8 cellular contexts compared by ENCODE assay signal in the genomic region with DNA sequence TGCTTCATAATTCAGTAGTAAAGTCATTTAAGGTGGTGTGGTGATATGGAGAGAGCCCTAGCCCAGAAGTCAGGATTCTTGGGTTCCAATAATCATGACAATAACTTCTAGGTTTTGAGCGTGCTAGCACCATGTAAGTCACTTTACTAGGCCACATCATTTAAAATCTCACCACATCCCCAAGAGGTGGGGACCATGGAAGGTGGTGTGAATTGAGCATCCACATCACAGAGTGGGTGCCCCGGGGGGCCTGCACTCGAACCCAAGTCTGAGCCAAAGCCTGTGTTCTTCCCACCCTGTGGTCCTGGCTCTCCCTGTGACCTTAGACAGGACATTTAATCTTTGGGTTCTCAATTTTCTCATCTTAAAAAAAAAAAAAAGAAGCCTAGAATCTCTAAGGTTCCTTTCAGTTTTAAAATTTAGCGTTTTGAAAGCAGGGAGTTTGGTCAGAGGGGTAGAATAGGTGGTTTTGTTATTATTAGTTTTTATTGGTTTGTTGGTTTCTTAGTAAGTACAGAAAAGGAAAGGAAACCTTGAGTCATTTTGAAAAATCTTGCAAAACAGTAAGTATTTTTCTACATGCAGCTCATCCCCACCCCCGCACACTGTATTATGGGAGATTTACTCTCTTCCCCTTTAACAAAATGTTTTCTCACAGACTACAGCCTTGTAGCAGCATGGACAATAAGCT. TPM values are rescaled to one million over a fixed set of nuclear protein-coding genes. Genes with fewer than 3 reads are reported as not detected.
A peak's percentile ranks its signal among the peaks of the same experiment; 100 is the strongest.
DNase-seq lines count a peak whose midpoint lies in the region; ATAC-seq and TF ChIP-seq lines count a peak whose summit lies in the region.

No MANE protein-coding gene starts in this region.

- no peak for TF ChIP-seq POLR2A in upper lobe of left lung (IDR thresholded peaks at IDR 0.05)

- H3K36me3 ChIP-seq in lower lobe of right lung = no peaks in the 10 kb centered on the region
- H3K36me3 ChIP-seq in upper lobe of left lung = peaks cover 0 to 4% (median 0%) of the 10 kb centered on the region in 4 donors

- H3K27me3 Mint-ChIP-seq in activated T-cell treated with anti-CD3 and anti-CD28 coated beads, Interleukin-2, amount 50 U/mL, for 4 hours (ENCODE audit: low read depth) = no peaks in the 10 kb centered on the region
- H3K27me3 Mint-ChIP-seq in Calu3 (ENCODE audit: unreplicated experiment) = no peaks in the 10 kb centered on the region

- WGBS in upper lobe of left lung, 2 donors = 67 to 82% methylated on average over 5 of the region's 5 CpGs

- H3K36me3 Mint-ChIP-seq in activated T-cell treated with anti-CD3 and anti-CD28 coated beads, Interleukin-2, amount 50 U/mL, for 4 hours (ENCODE audit: insufficient read depth) = peaks cover 22% of the 10 kb centered on the region
- no peaks in the 10 kb centered on the region for H3K36me3 Mint-ChIP-seq in Calu3 (ENCODE audit: insufficient read depth, unreplicated experiment)

- H3K9me3 ChIP-seq in lower lobe of right lung = no peaks in the 10 kb centered on the region
- H3K9me3 ChIP-seq in upper lobe of left lung = no peaks in the 10 kb centered on the region

- intact Hi-C loops in lower lobe of right lung (cut with DNase I) = no loop called here
- intact Hi-C loops in Calu3 (cut with micrococcal nuclease; ENCODE audit: unreplicated experiment) = no loop called here

- TF ChIP-seq EP300 in upper lobe of left lung (IDR thresholded peaks at IDR 0.05) = no peak

- ATAC-seq in GM19438 (IDR thresholded peaks at IDR 0.05; ENCODE audit: low read depth, unreplicated experiment) = peak; percentile 89
- ATAC-seq in HG03469 (IDR thresholded peaks at IDR 0.05; ENCODE audit: unreplicated experiment) = peak; percentile 72
- ATAC-seq in activated T-cell treated with anti-CD3 and anti-CD28 coated beads, Interleukin-2, amount 50 U/mL, for 4 hours = peak; percentile 85 to 88
- ATAC-seq in lower lobe of right lung = peak; percentile 24 to 46
- ATAC-seq in upper lobe of left lung (ENCODE audit: low FRiP score in 2 of 2) = peak in 1 of 2 donors; percentile 53

- H3K4me1 Mint-ChIP-seq in activated T-cell treated with anti-CD3 and anti-CD28 coated beads, Interleukin-2, amount 50 U/mL, for 4 hours (ENCODE audit: low read depth) = peaks cover 49% of the 10 kb centered on the region
- H3K4me1 Mint-ChIP-seq in Calu3 (ENCODE audit: low read depth, unreplicated experiment) = no peaks in the 10 kb centered on the region

- H3K4me1 ChIP-seq in lower lobe of right lung = peaks cover 76% of the 10 kb centered on the region
- H3K4me1 ChIP-seq in upper lobe of left lung = peaks cover 28 to 61% (median 40%) of the 10 kb centered on the region in 4 donors

- no peak for TF ChIP-seq CTCF in lower lobe of right lung (IDR thresholded peaks at IDR 0.05)
- TF ChIP-seq CTCF in upper lobe of left lung (IDR thresholded peaks at IDR 0.05) = no peak
- TF ChIP-seq CTCF in Calu3 (IDR thresholded peaks at IDR 0.05; ENCODE audit: unreplicated experiment) = no peak

- BruUV-seq in Calu3 (replicated peaks; lab: Mats Ljungman, UMichigan) = no TSS peak

- H3K4me3 Mint-ChIP-seq in activated T-cell treated with anti-CD3 and anti-CD28 coated beads, Interleukin-2, amount 50 U/mL, for 4 hours = peak overlapping the region; percentile 66
- H3K4me3 Mint-ChIP-seq in Calu3 (ENCODE audit: low read depth, unreplicated experiment) = no peak overlapping the region

- H3K27me3 ChIP-seq in lower lobe of right lung (ENCODE audit: low read depth) (no peaks in the 10 kb centered on the region), upper lobe of left lung (no peaks in the 10 kb centered on the region)

- CTCF ChIA-PET in Calu3 (lab: Charles Lee) = interaction anchor here (0.7 kb wide), 1 partner anchor 338 kb away, joined by 3 read pairs; no protein-coding TSS in a partner anchor

- no peak overlapping the region for H3K27ac Mint-ChIP-seq in Calu3 (ENCODE audit: unreplicated experiment)

- H3K9me3 Mint-ChIP-seq in activated T-cell treated with anti-CD3 and anti-CD28 coated beads, Interleukin-2, amount 50 U/mL, for 4 hours = no peaks in the 10 kb centered on the region
- H3K9me3 Mint-ChIP-seq in Calu3 (ENCODE audit: low read depth, unreplicated experiment) = no peaks in the 10 kb centered on the region

- peak; percentile 46 for DNase-seq in AG20443 (ENCODE audit: low spot score)
- DNase-seq in activated T-cell treated with anti-CD3 and anti-CD28 coated beads, Interleukin-2, amount 50 U/mL, for 4 hours = peak; percentile 30
- DNase-seq in lower lobe of right lung = no peak
- DNase-seq in upper lobe of left lung = peak in 1 of 2 donors; percentile 29
- no peak for DNase-seq in Calu3
- no peak for DNase-seq in 8988T

- H3K4me3 ChIP-seq in lower lobe of right lung = no peak overlapping the region
- H3K4me3 ChIP-seq in upper lobe of left lung = no peak overlapping the region

- H3K27ac ChIP-seq in lower lobe of right lung = peak overlapping the region; percentile 71
- peak overlapping the region; percentile 55 to 81 (median 72) for H3K27ac ChIP-seq in upper lobe of left lung

RNA-seq across cellular contexts. Expression of a gene that starts 26.4 kb away (rescaled TPM):
- 1 to 10 TPM; 2.2 to 2.8 (median 2.3) TPM for total RNA-seq in activated T-cell treated with anti-CD3 and anti-CD28 coated beads, Interleukin-2, amount 50 U/mL, for 4 hours
- total RNA-seq in lower lobe of right lung (10.8 TPM), upper lobe of left lung (10 to 100 TPM in 2 of 6 donors, 1 to 10 TPM in 4; 4.1 to 24.0 (median 7.8) TPM), Calu3 (2022) (4.5 and 7.1 TPM in 2 replicates)

Comparison
In these comparisons a context has a peak if more than half of its experiments do, and no peak if none do; other contexts are left out.
1. DNase-seq: peak in AG20443 (single experiment) and activated T-cell treated with anti-CD3 and anti-CD28 coated beads, Interleukin-2, amount 50 U/mL, for 4 hours (single experiment); none in lower lobe of right lung (single experiment), Calu3 (single experiment) and 8988T (single experiment).